In genomic region chr21:42056996-42057689, GRCh38 we compare ENCODE assay signal across 10 cellular contexts. TPM values are rescaled to one million over a fixed set of nuclear protein-coding genes. Genes with fewer than 3 reads are reported as not detected.
DNase-seq lines count a peak whose midpoint lies in the region; ATAC-seq and TF ChIP-seq lines count a peak whose summit lies in the region.
"Had no signal": no experiment of that assay in that cellular context is flagged by ENCODE, and none has a peak within 500 bp of the region (broad histone marks: within the 10 kb centered on the region; RNA-seq: fewer than 3 reads in every experiment).

No MANE protein-coding gene starts in this region.

- H3K27ac ChIP-seq in Peyer's patch (peak overlapping the region; percentile 30 to 80 (median 68)), suprapubic skin (peak overlapping the region; percentile 60)

- TF ChIP-seq CTCF in HFFc6 (IDR thresholded peaks at IDR 0.05) (no peak), Peyer's patch (IDR thresholded peaks at IDR 0.05) (no peak), fibroblast of the aortic adventitia (IDR thresholded peaks at IDR 0.05; ENCODE audit: insufficient read depth, low read length) (no peak), suprapubic skin (IDR thresholded peaks at IDR 0.05) (no peak)

- TF ChIP-seq EP300 in suprapubic skin (IDR thresholded peaks at IDR 0.05): no peak

- no peak overlapping the region; the same call in 1 of the 2 replicates for H3K4me3 Mint-ChIP-seq in HFFc6
- H3K4me3 Mint-ChIP-seq: activated naive CD8-positive, alpha-beta T cell treated with anti-CD3 and anti-CD28 coated beads, Interleukin-2, amount 10 ng/mL, durations not matched to agents 7 days and 5 days; nephron had no signal

- no peaks in the 10 kb centered on the region; the same call in 1 of the 2 replicates for H3K36me3 Mint-ChIP-seq in HFFc6 (ENCODE audit: low read depth)
- H3K36me3 Mint-ChIP-seq: activated naive CD8-positive, alpha-beta T cell treated with anti-CD3 and anti-CD28 coated beads, Interleukin-2, amount 10 ng/mL, durations not matched to agents 7 days and 5 days had no signal

- DNase-seq in HFFc6 (no peak), Peyer's patch (peak in 2 of 3 donors; percentile 65), fibroblast of the aortic adventitia (ENCODE audit: low read depth) (peak; percentile 86), suprapubic skin (ENCODE audit: low spot score in 2 of 2) (no peak), medulla oblongata (ENCODE audit: extremely low spot score) (no peak)
- no peak for DNase-seq in activated naive CD4-positive, alpha-beta T cell treated with anti-CD3 and anti-CD28 coated beads, Interleukin-2, amount 50 U/mL, for 16 hours
- DNase-seq: activated naive CD8-positive, alpha-beta T cell treated with anti-CD3 and anti-CD28 coated beads, Interleukin-2, amount 10 ng/mL, durations not matched to agents 7 days and 5 days had no signal

- no peak for ATAC-seq in HG03095 (IDR thresholded peaks at IDR 0.05; ENCODE audit: unreplicated experiment)
- no peak for ATAC-seq in GM18873 (IDR thresholded peaks at IDR 0.05; ENCODE audit: low FRiP score, unreplicated experiment)

- H3K4me3 ChIP-seq in Peyer's patch (no peak overlapping the region), fibroblast of the aortic adventitia (ENCODE audit: low read depth, low read length) (no peak overlapping the region), suprapubic skin (peak overlapping the region; percentile 20)

- peak overlapping the region; percentile 18; the same call in 1 of the 2 replicates for H3K27ac Mint-ChIP-seq in HFFc6

- H3K4me1 ChIP-seq in Peyer's patch (peaks cover 0 to 25% (median 9%) of the 10 kb centered on the region in 4 donors), suprapubic skin (peaks cover 42% of the 10 kb centered on the region)

- no peaks in the 10 kb centered on the region for H3K36me3 ChIP-seq in Peyer's patch
- no peaks in the 10 kb centered on the region for H3K36me3 ChIP-seq in suprapubic skin

- H3K9me3 ChIP-seq in Peyer's patch (no peaks in the 10 kb centered on the region), suprapubic skin (no peaks in the 10 kb centered on the region)

- peaks cover 11% of the 10 kb centered on the region for H3K4me1 Mint-ChIP-seq in HFFc6 (ENCODE audit: low read depth)
- H3K4me1 Mint-ChIP-seq: nephron had no signal

- TF ChIP-seq POLR2A in Peyer's patch (IDR thresholded peaks at IDR 0.05) (no peak), suprapubic skin (IDR thresholded peaks at IDR 0.05) (no peak)

- peaks cover 46% of the 10 kb centered on the region for H3K27me3 Mint-ChIP-seq in HFFc6 (ENCODE audit: insufficient read depth)

- H3K27me3 ChIP-seq in Peyer's patch: no peaks in the 10 kb centered on the region
- H3K27me3 ChIP-seq in suprapubic skin: no peaks in the 10 kb centered on the region

- 23% methylated on average over 17 of the region's 17 CpGs for WGBS in suprapubic skin

- no peaks in the 10 kb centered on the region for H3K9me3 Mint-ChIP-seq in HFFc6
- H3K9me3 Mint-ChIP-seq: activated naive CD8-positive, alpha-beta T cell treated with anti-CD3 and anti-CD28 coated beads, Interleukin-2, amount 10 ng/mL, durations not matched to agents 7 days and 5 days had no signal

RNA-seq across cellular contexts. Expression of gene UMODL1, which starts 14.0 kb away (rescaled TPM):
- total RNA-seq in HFFc6 (2021; fragmentation: NEBNext Ultra II Directional; extraction: Animal tissue kit (Norgen Biotek cat#: 25700)): not detected
- under 1 TPM in 3 of 4 donors, not detected in 1; 0.53 to 0.95 (median 0.83) TPM for total RNA-seq in Peyer's patch
- not detected in 2 replicates for total RNA-seq in fibroblast of the aortic adventitia (ENCODE audit: low replicate concordance)
- total RNA-seq in suprapubic skin: under 1 TPM in 2 of 4 donors, not detected in 2; 0.15 to 0.21 TPM

RNA-seq across cellular contexts. Expression of gene ZBTB21, which starts 47.0 kb away (rescaled TPM):
- total RNA-seq in HFFc6 (2021; fragmentation: NEBNext Ultra II Directional; extraction: Animal tissue kit (Norgen Biotek cat#: 25700)): 10 to 100 TPM; 16.6 to 19.5 (median 18.9) TPM
- 10 to 100 TPM in 2 of 4 donors, 1 to 10 TPM in 2; 6.1 to 20.4 (median 14.1) TPM for total RNA-seq in Peyer's patch
- 4.4 and 15.4 TPM in 2 replicates for total RNA-seq in fibroblast of the aortic adventitia (ENCODE audit: low replicate concordance)
- total RNA-seq in suprapubic skin: 10 to 100 TPM; 24.5 to 39.1 (median 30.5) TPM

Comparison
In these comparisons a context has a peak if more than half of its experiments do, and no peak if none do; other contexts are left out.
1. DNase-seq: peak in Peyer's patch (2 of 3) and fibroblast of the aortic adventitia (single experiment); none in HFFc6 (single experiment), suprapubic skin (0 of 2), medulla oblongata (single experiment) and activated naive CD4-positive, alpha-beta T cell treated with anti-CD3 and anti-CD28 coated beads, Interleukin-2, amount 50 U/mL, for 16 hours (single experiment).